35 cellular contexts compared by ENCODE assay signal in the genomic region with DNA sequence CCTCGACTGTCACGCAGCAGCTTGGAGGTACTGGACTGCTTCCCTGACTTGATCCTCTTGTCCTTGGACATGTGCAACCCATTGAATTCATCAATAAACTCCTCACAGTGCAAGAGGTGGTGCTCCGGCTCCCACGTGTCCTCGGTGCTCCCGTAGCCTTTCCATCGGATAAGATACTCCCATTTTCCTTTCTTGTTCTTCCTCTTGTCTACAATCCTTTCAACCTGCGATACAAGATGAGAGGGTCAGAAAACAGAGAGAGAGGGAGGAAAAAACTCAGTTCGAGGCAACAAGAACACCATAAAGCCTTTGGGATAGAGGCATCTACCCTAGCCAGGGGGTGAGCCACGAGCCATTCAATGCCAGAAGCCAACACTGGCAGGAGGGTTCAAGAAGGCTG.
"Had no signal": no experiment of that assay in that cellular context is flagged by ENCODE, and none has a peak within 500 bp of the region (broad histone marks: within the 10 kb centered on the region; RNA-seq: fewer than 3 reads in every experiment).

No MANE protein-coding gene starts in this region.

- H3K4me3 ChIP-seq: MG63 had no signal

- H3K27ac ChIP-seq: KMS-11 had no signal

- H3K27me3 ChIP-seq: MG63 had no signal

- H3K36me3 ChIP-seq: MG63 had no signal

- H3K9me3 ChIP-seq: MG63 had no signal

- DNase-seq: Karpas-422, Kasumi-1, KG1, MG63, MM.1S, MV-4-11, NCI-H1048, NCI-H1092, NCI-H1092 treated with DMSO at 0.1 percent for 48 hours, NCI-H1105, NCI-H1105 treated with DMSO at 0.1 percent for 48 hours, NCI-H1417, NCI-H1417 treated with DMSO at 0.1 percent for 48 hours, NCI-H1436, NCI-H1436 treated with DMSO at 0.1 percent for 48 hours, NCI-H146, NCI-H1694, NCI-H1694 treated with DMSO at 0.1 percent for 48 hours, NCI-H187, NCI-H187 treated with DMSO at 0.1 percent for 48 hours, NCI-H1930, NCI-H2029, NCI-H2029 treated with DMSO at 0.1 percent for 48 hours, NCI-H2081, NCI-H2081 treated with DMSO at 0.1 percent for 48 hours, NCI-H2107, NCI-H2171, NCI-H2171 treated with DMSO at 0.1 percent for 48 hours, NCI-H2227 treated with DMSO at 0.1 percent for 48 hours, NCI-H226, NCI-H345, NCI-H446, NCI-H446 treated with DMSO at 0.1 percent for 48 hours, NCI-H510A had no signal
